Comparison of ENCODE assay signal across 16 cellular contexts in the genomic region with DNA sequence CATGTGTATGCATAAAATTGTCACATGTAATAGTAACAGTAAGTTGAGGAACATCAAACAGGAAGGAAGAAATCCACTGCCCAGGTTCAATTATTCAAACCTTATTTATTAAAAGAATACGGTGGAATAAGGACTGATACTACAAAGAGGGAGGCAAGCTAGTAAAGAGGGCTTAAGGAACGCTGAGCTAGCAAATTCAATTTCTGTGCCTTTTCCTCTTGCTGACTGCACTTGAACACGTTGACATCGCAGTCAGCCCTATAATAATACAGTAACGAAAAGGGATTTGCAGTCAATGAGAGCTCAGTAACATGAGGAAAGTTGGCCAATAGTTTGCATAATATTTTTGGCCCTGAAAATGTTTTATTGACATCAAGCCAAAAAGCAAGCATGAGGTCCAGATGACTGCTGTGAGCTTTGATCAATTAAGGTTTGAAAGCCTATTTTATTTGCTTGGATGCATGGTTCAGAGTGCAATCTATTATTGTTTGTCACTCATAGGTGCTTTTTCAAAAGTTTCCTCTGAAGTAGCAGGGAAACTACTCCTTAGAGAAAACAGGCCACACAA.
"Had no signal": no experiment of that assay in that cellular context is flagged by ENCODE, and none has a peak within 500 bp of the region (broad histone marks: within the 10 kb centered on the region; RNA-seq: fewer than 3 reads in every experiment).

No MANE protein-coding gene starts in this region.

- H3K9me3 ChIP-seq: thyroid gland had no signal

- H3K4me1 ChIP-seq: thyroid gland had no signal

- ATAC-seq: esophagus mucosa; left ventricle myocardium superior; natural killer cell treated with Interleukin-12 subunit alpha and Interleukin-12 subunit beta and Interleukin-15 and Interleukin-18, amount 100 ng/mL, for 72 hours; stimulated activated memory B cell treated with anti-CD40 and anti-IgM and Interleukin-4, amounts not matched to agents 10 μg/mL and 1 μg/mL and 100 μg/mL, for 72 hours; T-helper 17 cell had no signal

- H3K4me3 ChIP-seq: cardiac muscle cell, thyroid gland had no signal

- H3K27me3 ChIP-seq: cardiac muscle cell, thyroid gland had no signal

- DNase-seq: activated CD4-positive, alpha-beta T cell treated with anti-CD3 and anti-CD28 coated beads, Interleukin-2, amount 50 U/mL, for 48 hours; activated effector memory CD4-positive, alpha-beta T cell treated with Interleukin-2 at 50 U/mL for 16 hours; activated naive CD4-positive, alpha-beta T cell treated with anti-CD3 and anti-CD28 coated beads, Interleukin-2, amount 50 U/mL, for 16 hours; activated T-cell treated with anti-CD3 and anti-CD28 coated beads, Interleukin-2, amount 50 U/mL, for 24 hours; foreskin fibroblast; glutamatergic neuron; left ventricle myocardium superior; mesendoderm; stimulated activated CD4-positive, alpha-beta T cell treated with anti-CD3 and anti-CD28 coated beads, Interleukin-2, amount 100 ng/mL, for 48 hours; T-helper 17 cell; thyroid gland; WERI-Rb-1 had no signal

- H3K36me3 ChIP-seq: cardiac muscle cell, thyroid gland, WERI-Rb-1 had no signal

- H3K27ac ChIP-seq: cardiac muscle cell, thyroid gland, WERI-Rb-1 had no signal
